ENCODE assay signal across 1 cellular context in the genomic region with DNA sequence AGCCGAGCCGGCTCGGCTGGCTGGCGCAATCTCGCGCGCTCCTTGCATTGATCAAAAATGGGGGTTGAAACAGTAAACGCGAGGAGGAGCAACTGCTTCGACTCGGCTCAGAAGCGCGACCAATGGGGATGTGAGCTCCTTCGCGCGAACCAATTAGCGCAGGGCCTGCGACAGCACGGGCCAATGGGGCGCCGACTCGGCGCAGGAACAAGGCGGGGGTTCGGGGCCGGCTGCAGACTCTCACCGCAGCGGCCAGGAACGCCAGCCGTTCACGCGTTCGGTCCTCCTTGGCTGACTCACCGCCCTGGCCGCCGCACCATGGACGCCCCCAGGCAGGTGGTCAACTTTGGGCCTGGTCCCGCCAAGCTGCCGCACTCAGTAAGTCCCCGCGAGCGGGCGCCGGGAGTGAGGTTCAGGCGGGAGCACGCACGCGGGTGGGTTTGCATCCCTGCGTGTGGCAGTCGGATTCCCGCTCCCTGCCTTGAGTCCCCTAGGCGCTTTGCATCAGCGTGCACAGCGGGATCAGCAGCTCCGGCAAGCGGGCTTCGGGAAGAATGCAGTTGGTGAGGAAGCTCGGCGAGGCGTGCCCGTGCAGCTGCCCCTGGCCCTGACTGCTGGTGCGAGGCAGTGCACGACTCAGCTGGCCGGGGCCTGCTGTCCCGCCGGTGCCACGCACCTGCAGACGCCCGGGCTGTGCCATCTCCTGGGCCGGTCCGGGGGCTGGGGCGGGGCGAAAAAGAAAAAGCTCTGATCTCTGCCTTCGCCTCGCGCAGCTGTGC.
TF ChIP-seq lines count a peak whose summit lies in the region.

A gene (plus strand): TSS at position 233 of the 779 bp plus-strand sequence. CDS start 86 bp downstream, at position 319.

TF ChIP-seq in HepG2, 621 proteins besides CTCF, POLR2A, EP300 and RAD21 (continued from another document and continues in another):
- TF ChIP-seq, protein P1, sequence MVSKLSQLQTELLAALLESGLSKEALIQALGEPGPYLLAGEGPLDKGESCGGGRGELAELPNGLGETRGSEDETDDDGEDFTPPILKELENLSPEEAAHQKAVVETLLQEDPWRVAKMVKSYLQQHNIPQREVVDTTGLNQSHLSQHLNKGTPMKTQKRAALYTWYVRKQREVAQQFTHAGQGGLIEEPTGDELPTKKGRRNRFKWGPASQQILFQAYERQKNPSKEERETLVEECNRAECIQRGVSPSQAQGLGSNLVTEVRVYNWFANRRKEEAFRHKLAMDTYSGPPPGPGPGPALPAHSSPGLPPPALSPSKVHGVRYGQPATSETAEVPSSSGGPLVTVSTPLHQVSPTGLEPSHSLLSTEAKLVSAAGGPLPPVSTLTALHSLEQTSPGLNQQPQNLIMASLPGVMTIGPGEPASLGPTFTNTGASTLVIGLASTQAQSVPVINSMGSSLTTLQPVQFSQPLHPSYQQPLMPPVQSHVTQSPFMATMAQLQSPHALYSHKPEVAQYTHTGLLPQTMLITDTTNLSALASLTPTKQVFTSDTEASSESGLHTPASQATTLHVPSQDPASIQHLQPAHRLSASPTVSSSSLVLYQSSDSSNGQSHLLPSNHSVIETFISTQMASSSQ (IDR thresholded peaks at IDR 0.05; ENCODE audit: low read depth): no peak
- TF ChIP-seq, protein P1 (CRISPR knock-in tag; IDR thresholded peaks at IDR 0.05; ENCODE audit: borderline replicate concordance): 0 out of 2 replicates have a peak, but pooled peaks have one; percentile 5
- TF ChIP-seq STAT5B (CRISPR knock-in tag; IDR thresholded peaks at IDR 0.05) (no peak), PHF20 (CRISPR knock-in tag; IDR thresholded peaks at IDR 0.05) (peak; percentile 46), ZFP37 (CRISPR knock-in tag; IDR thresholded peaks at IDR 0.05; ENCODE audit: borderline replicate concordance) (no peak), ZNF713 (CRISPR knock-in tag; IDR thresholded peaks at IDR 0.05) (no peak), ZNF672 (CRISPR knock-in tag; IDR thresholded peaks at IDR 0.05) (no peak), XRCC5 (optimal IDR thresholded peaks at IDR 0.05; ENCODE audit: low read length) (no peak), FLYWCH1 (CRISPR knock-in tag; IDR thresholded peaks at IDR 0.05) (no peak), CHCHD3 (CRISPR knock-in tag; IDR thresholded peaks at IDR 0.05) (no peak), ADNP (CRISPR knock-in tag; IDR thresholded peaks at IDR 0.05) (no peak), KDM3A (CRISPR knock-in tag; IDR thresholded peaks at IDR 0.05; ENCODE audit: low read depth) (peak; percentile 74; the same call in 1 of the 2 replicates), ZBTB20 (CRISPR knock-in tag; IDR thresholded peaks at IDR 0.05; ENCODE audit: borderline replicate concordance, low read depth) (no peak; the same call in 1 of the 2 replicates), ZNF460 (CRISPR knock-in tag; IDR thresholded peaks at IDR 0.05; ENCODE audit: borderline replicate concordance) (no peak), SUZ12 (IDR thresholded peaks at IDR 0.05; ENCODE audit: low read depth, low read length) (no peak), PAF1 (CRISPR knock-in tag; IDR thresholded peaks at IDR 0.05) (peak; percentile 52; the same call in 1 of the 2 replicates), SIN3A (IDR thresholded peaks at IDR 0.05; ENCODE audit: borderline replicate concordance, low read depth, low read length) (no peak), HNRNPUL1 (IDR thresholded peaks at IDR 0.05; ENCODE audit: low read depth, low read length) (no peak), ETV6 (CRISPR knock-in tag; conservative IDR thresholded peaks at IDR 0.05) (peak; percentile 64; the same call in 1 of the 2 replicates), CAMTA2 (CRISPR knock-in tag; IDR thresholded peaks at IDR 0.05; ENCODE audit: borderline replicate concordance) (no peak), MEIS2 (CRISPR knock-in tag; IDR thresholded peaks at IDR 0.05) (peak; percentile 24; the same call in 1 of the 2 replicates), EHMT2 (IDR thresholded peaks at IDR 0.05; ENCODE audit: borderline replicate concordance, low read depth, low read length) (no peak; the same call in 1 of the 2 replicates), SNAI1 (CRISPR knock-in tag; IDR thresholded peaks at IDR 0.05; ENCODE audit: borderline replicate concordance) (no peak), ZSCAN9 (CRISPR knock-in tag; IDR thresholded peaks at IDR 0.05; ENCODE audit: borderline replicate concordance) (no peak; the same call in 1 of the 2 replicates), HNRNPH1 (optimal IDR thresholded peaks at IDR 0.05; ENCODE audit: low read depth, low read length) (no peak), ZNF605 (CRISPR knock-in tag; IDR thresholded peaks at IDR 0.05) (0 out of 2 replicates have a peak, but pooled peaks have one; percentile 38), ZNF749 (CRISPR knock-in tag; IDR thresholded peaks at IDR 0.05; ENCODE audit: borderline replicate concordance) (no peak), FOXK1 (CRISPR knock-in tag; IDR thresholded peaks at IDR 0.05; ENCODE audit: borderline replicate concordance, low read depth) (no peak), YEATS2 (CRISPR knock-in tag; IDR thresholded peaks at IDR 0.05; ENCODE audit: borderline replicate concordance) (no peak; the same call in 1 of the 2 replicates), POLR2G (IDR thresholded peaks at IDR 0.05; ENCODE audit: low read depth, low read length) (peak; percentile 88), MIER3 (CRISPR knock-in tag; IDR thresholded peaks at IDR 0.05; ENCODE audit: borderline replicate concordance) (no peak; the same call in 1 of the 2 replicates), ZNF564 (CRISPR knock-in tag; IDR thresholded peaks at IDR 0.05) (no peak)
- TF ChIP-seq, protein P2, sequence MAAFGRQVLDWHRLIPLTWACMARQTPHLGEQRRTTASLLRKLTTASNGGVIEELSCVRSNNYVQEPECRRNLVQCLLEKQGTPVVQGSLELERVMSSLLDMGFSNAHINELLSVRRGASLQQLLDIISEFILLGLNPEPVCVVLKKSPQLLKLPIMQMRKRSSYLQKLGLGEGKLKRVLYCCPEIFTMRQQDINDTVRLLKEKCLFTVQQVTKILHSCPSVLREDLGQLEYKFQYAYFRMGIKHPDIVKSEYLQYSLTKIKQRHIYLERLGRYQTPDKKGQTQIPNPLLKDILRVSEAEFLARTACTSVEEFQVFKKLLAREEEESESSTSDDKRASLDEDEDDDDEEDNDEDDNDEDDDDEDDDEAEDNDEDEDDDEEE (CRISPR knock-in tag; IDR thresholded peaks at IDR 0.05): peak; percentile 83; the same call in 1 of the 2 replicates
- TF ChIP-seq, protein P3, sequence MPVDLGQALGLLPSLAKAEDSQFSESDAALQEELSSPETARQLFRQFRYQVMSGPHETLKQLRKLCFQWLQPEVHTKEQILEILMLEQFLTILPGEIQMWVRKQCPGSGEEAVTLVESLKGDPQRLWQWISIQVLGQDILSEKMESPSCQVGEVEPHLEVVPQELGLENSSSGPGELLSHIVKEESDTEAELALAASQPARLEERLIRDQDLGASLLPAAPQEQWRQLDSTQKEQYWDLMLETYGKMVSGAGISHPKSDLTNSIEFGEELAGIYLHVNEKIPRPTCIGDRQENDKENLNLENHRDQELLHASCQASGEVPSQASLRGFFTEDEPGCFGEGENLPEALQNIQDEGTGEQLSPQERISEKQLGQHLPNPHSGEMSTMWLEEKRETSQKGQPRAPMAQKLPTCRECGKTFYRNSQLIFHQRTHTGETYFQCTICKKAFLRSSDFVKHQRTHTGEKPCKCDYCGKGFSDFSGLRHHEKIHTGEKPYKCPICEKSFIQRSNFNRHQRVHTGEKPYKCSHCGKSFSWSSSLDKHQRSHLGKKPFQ (CRISPR knock-in tag; IDR thresholded peaks at IDR 0.05; ENCODE audit: insufficient replicate concordance): peak; percentile 86
- TF ChIP-seq, protein P4, sequence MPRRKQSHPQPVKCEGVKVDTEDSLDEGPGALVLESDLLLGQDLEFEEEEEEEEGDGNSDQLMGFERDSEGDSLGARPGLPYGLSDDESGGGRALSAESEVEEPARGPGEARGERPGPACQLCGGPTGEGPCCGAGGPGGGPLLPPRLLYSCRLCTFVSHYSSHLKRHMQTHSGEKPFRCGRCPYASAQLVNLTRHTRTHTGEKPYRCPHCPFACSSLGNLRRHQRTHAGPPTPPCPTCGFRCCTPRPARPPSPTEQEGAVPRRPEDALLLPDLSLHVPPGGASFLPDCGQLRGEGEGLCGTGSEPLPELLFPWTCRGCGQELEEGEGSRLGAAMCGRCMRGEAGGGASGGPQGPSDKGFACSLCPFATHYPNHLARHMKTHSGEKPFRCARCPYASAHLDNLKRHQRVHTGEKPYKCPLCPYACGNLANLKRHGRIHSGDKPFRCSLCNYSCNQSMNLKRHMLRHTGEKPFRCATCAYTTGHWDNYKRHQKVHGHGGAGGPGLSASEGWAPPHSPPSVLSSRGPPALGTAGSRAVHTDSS (CRISPR knock-in tag; conservative IDR thresholded peaks at IDR 0.05): no peak
- TF ChIP-seq, protein P5, sequence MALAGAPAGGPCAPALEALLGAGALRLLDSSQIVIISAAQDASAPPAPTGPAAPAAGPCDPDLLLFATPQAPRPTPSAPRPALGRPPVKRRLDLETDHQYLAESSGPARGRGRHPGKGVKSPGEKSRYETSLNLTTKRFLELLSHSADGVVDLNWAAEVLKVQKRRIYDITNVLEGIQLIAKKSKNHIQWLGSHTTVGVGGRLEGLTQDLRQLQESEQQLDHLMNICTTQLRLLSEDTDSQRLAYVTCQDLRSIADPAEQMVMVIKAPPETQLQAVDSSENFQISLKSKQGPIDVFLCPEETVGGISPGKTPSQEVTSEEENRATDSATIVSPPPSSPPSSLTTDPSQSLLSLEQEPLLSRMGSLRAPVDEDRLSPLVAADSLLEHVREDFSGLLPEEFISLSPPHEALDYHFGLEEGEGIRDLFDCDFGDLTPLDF (CRISPR knock-in tag; IDR thresholded peaks at IDR 0.05): peak; percentile 83
- TF ChIP-seq, protein P6, sequence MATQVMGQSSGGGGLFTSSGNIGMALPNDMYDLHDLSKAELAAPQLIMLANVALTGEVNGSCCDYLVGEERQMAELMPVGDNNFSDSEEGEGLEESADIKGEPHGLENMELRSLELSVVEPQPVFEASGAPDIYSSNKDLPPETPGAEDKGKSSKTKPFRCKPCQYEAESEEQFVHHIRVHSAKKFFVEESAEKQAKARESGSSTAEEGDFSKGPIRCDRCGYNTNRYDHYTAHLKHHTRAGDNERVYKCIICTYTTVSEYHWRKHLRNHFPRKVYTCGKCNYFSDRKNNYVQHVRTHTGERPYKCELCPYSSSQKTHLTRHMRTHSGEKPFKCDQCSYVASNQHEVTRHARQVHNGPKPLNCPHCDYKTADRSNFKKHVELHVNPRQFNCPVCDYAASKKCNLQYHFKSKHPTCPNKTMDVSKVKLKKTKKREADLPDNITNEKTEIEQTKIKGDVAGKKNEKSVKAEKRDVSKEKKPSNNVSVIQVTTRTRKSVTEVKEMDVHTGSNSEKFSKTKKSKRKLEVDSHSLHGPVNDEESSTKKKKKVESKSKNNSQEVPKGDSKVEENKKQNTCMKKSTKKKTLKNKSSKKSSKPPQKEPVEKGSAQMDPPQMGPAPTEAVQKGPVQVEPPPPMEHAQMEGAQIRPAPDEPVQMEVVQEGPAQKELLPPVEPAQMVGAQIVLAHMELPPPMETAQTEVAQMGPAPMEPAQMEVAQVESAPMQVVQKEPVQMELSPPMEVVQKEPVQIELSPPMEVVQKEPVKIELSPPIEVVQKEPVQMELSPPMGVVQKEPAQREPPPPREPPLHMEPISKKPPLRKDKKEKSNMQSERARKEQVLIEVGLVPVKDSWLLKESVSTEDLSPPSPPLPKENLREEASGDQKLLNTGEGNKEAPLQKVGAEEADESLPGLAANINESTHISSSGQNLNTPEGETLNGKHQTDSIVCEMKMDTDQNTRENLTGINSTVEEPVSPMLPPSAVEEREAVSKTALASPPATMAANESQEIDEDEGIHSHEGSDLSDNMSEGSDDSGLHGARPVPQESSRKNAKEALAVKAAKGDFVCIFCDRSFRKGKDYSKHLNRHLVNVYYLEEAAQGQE (IDR thresholded peaks at IDR 0.05; ENCODE audit: borderline replicate concordance in 1 of 2, low read depth in 1 of 2, low read length in 2 of 2): no peak
- TF ChIP-seq, protein P7, sequence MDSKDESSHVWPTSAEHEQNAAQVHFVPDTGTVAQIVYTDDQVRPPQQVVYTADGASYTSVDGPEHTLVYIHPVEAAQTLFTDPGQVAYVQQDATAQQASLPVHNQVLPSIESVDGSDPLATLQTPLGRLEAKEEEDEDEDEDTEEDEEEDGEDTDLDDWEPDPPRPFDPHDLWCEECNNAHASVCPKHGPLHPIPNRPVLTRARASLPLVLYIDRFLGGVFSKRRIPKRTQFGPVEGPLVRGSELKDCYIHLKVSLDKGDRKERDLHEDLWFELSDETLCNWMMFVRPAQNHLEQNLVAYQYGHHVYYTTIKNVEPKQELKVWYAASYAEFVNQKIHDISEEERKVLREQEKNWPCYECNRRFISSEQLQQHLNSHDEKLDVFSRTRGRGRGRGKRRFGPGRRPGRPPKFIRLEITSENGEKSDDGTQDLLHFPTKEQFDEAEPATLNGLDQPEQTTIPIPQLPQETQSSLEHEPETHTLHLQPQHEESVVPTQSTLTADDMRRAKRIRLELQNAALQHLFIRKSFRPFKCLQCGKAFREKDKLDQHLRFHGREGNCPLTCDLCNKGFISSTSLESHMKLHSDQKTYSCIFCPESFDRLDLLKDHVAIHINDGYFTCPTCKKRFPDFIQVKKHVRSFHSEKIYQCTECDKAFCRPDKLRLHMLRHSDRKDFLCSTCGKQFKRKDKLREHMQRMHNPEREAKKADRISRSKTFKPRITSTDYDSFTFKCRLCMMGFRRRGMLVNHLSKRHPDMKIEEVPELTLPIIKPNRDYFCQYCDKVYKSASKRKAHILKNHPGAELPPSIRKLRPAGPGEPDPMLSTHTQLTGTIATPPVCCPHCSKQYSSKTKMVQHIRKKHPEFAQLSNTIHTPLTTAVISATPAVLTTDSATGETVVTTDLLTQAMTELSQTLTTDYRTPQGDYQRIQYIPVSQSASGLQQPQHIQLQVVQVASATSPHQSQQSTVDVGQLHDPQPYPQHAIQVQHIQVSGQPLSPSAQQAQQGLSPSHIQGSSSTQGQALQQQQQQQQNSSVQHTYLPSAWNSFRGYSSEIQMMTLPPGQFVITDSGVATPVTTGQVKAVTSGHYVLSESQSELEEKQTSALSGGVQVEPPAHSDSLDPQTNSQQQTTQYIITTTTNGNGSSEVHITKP (CRISPR knock-in tag; IDR thresholded peaks at IDR 0.05; ENCODE audit: low read depth): peak; percentile 15
